ENCODE assay signal across 10 cellular contexts in the genomic region with DNA sequence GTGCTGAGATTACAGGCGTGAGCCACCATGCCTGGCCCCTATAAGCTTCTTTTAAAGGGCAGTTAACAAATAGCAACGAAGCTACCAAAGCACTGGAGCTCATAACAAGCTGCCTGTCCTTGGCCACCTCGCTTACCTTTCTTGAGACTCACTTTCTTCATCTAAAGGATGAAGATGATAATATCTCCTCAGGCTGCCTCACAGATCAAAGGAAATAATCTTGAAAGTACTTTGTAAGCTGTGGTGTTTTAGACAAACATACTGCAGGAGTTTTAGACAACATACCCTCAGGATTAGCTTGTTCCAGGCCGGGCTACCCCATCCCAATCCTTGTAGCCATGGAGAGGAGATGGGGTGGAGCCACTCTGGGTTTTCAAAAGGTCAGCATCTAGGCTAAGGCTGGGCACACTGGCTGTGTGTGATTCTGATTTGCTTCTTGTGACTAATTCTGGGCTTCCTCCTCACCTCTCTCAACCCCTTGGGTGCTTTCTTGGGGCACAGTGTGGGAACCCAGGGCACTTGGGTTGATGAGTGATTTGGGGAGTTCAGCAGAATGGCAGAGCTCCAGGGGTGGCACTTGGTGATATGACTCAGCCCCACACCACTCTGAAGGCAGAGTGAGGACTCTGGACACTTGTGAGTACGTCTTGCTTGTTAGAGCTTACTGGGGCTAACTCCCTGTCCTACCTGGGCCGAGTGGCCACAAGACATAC. TPM values are rescaled to one million over a fixed set of nuclear protein-coding genes. Genes with fewer than 3 reads are reported as not detected.
DNase-seq lines count a peak whose midpoint lies in the region; ATAC-seq, FAIRE-seq and TF ChIP-seq lines count a peak whose summit lies in the region.
"Had no signal": no experiment of that assay in that cellular context is flagged by ENCODE, and none has a peak within 500 bp of the region (broad histone marks: within the 10 kb centered on the region; RNA-seq: fewer than 3 reads in every experiment).

No MANE protein-coding gene starts in this region.

- H4K20me1 ChIP-seq in Loucy (ENCODE audit: insufficient read depth, low read length, poor library complexity, severe bottlenecking): no peaks in the 10 kb centered on the region

- H3F3A ChIP-seq in Loucy (ENCODE audit: low read depth): no peaks in the 10 kb centered on the region

- ATAC-seq in GM21717 (IDR thresholded peaks at IDR 0.05; ENCODE audit: unreplicated experiment) (peak; percentile 54), esophagus mucosa (peak; percentile 49), SK-N-SH treated with all-trans-retinoic acid at 6 μM for 48 hours (no peak)

- H3K9ac ChIP-seq in Loucy (ENCODE audit: low read depth, low read length, poor library complexity, severe bottlenecking): no peak overlapping the region

- no peaks in the 10 kb centered on the region for H3K27me3 ChIP-seq in Loucy (ENCODE audit: insufficient read depth, low read length, poor library complexity, severe bottlenecking)

- H3K9me2 ChIP-seq in Loucy (replicated peaks; ENCODE audit: low read depth, low read length): no peaks in the 10 kb centered on the region

- no peaks in the 10 kb centered on the region for H3K36me3 ChIP-seq in Loucy (ENCODE audit: insufficient read depth, low read length)

- no peak for TF ChIP-seq CTCF in Loucy (conservative IDR thresholded peaks at IDR 0.05; ENCODE audit: low read length)

- H2AFZ ChIP-seq in Loucy (ENCODE audit: low read length): no peak overlapping the region

- DNase-seq in GM12891 (ENCODE audit: insufficient read length, low spot score) (no peak), NCI-H2171 treated with DMSO at 0.1 percent for 48 hours (lab: John Stamatoyannopoulos, UW) (no peak), NCI-H2107 (lab: John Stamatoyannopoulos, UW) (no peak), H54 (ENCODE audit: insufficient read length, low spot score) (no peak)
- DNase-seq: MM.1S had no signal

- H3K4me2 ChIP-seq in Loucy (ENCODE audit: low read depth, low read length, poor library complexity, severe bottlenecking): peak overlapping the region; percentile 9

- H3K79me2 ChIP-seq in Loucy (ENCODE audit: insufficient read depth, low read length): peaks cover 6% of the 10 kb centered on the region; the same call in 1 of the 2 replicates

- no peak for TF ChIP-seq POLR2A in GM12891 (IDR thresholded peaks at IDR 0.05; ENCODE audit: low read depth, low read length)
- TF ChIP-seq POLR2A in H54 (IDR thresholded peaks at IDR 0.05; ENCODE audit: low read depth, low read length): no peak

- peak; percentile 86 for FAIRE-seq in GM12891 (lab: Jason Lieb, UNC)
- no peak for FAIRE-seq in H54 (lab: Jason Lieb, UNC)

- no peaks in the 10 kb centered on the region for H3K9me3 ChIP-seq in Loucy (ENCODE audit: insufficient read depth, low read depth, low read length)

- H3K4me1 ChIP-seq in Loucy (ENCODE audit: insufficient read depth, low read length, poor library complexity, severe bottlenecking): peaks cover 42% of the 10 kb centered on the region

- H3K4me3 ChIP-seq in Loucy (ENCODE audit: low read length, poor library complexity, severe bottlenecking): no peak overlapping the region

TF ChIP-seq in GM12891, 5 proteins besides CTCF, POLR2A, EP300 and RAD21:
- TF ChIP-seq TAF1 (IDR thresholded peaks at IDR 0.05; ENCODE audit: low read depth, low read length): no peak
- peak; percentile 32 for TF ChIP-seq PAX5 (IDR thresholded peaks at IDR 0.05; ENCODE audit: insufficient read depth, low read length, severe bottlenecking)

TF ChIP-seq in SK-N-SH treated with all-trans-retinoic acid at 6 μM for 48 hours, 23 proteins besides CTCF, POLR2A, EP300 and RAD21:
- TF ChIP-seq ISL1 (CRISPR knock-in tag; IDR thresholded peaks at IDR 0.05): no peak
- TF ChIP-seq ZFP3 (CRISPR knock-in tag; IDR thresholded peaks at IDR 0.05): no peak
- TF ChIP-seq CREB5 (CRISPR knock-in tag; IDR thresholded peaks at IDR 0.05; ENCODE audit: low read depth): no peak
- TF ChIP-seq ZC3H10 (CRISPR knock-in tag; IDR thresholded peaks at IDR 0.05): no peak

RNA-seq across cellular contexts. Expression of gene GPR25, which starts 5.2 kb away (rescaled TPM):
- not detected for polyA plus RNA-seq in GM12891 (2012; ENCODE audit: low read depth, missing spikeins)
- total RNA-seq in esophagus mucosa: 0.32 TPM
- polyA plus RNA-seq: neural cell had no signal

RNA-seq across cellular contexts. Expression of gene INAVA, which starts 16.7 kb away (rescaled TPM):
- polyA plus RNA-seq in GM12891 (2012; ENCODE audit: low read depth, missing spikeins): 4.5 TPM
- total RNA-seq in esophagus mucosa: 54.8 TPM
